In the genomic region with DNA sequence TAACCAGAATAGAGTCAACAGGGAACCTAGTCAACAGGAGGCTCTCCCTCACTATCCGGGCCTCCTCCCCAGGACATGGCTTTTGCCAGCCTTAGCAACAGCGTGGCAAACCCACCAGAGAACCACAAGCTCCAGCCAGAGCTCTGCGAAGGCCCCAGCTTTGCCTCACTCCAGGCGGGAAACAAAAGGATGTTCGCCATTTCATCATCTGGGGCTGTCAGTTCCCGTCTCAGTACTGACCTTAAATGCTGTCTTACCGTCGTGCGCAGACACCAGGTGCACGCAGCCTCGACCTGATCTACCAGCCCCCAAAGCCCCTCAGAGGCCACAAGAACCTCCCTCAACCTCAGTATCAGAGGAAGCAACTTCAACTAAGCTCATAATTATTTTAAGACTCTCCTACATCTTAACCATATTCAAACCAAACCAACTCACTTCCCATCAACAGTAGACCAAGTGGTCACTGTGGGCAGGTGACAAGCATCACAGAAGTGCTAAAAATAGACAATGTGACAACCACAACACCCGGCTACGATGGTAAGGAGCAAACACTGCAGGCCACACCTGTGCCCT, we compare ENCODE assay signal across 8 cellular contexts.
DNase-seq lines count a peak whose midpoint lies in the region; ATAC-seq and TF ChIP-seq lines count a peak whose summit lies in the region.

No MANE protein-coding gene starts in this region.

- H3K4me1 Mint-ChIP-seq in stimulated activated effector memory CD8-positive, alpha-beta T cell treated with anti-CD3 and anti-CD28 coated beads, Interleukin-12 subunit alpha, Interleukin-12 subunit beta, amount 100 ng/mL, for 72 hours: peaks cover 91% of the 10 kb centered on the region
- H3K4me1 Mint-ChIP-seq in endothelial cell (ENCODE audit: unreplicated experiment): no peaks in the 10 kb centered on the region

- TF ChIP-seq CTCF in endothelial cell (IDR thresholded peaks at IDR 0.05; ENCODE audit: unreplicated experiment): no peak

- H3K27ac Mint-ChIP-seq in stimulated activated effector memory CD8-positive, alpha-beta T cell treated with anti-CD3 and anti-CD28 coated beads, Interleukin-12 subunit alpha, Interleukin-12 subunit beta, amount 100 ng/mL, for 72 hours: peak overlapping the region; percentile 99
- H3K27ac Mint-ChIP-seq in endothelial cell (ENCODE audit: unreplicated experiment): no peak overlapping the region

- H3K4me3 Mint-ChIP-seq in stimulated activated effector memory CD8-positive, alpha-beta T cell treated with anti-CD3 and anti-CD28 coated beads, Interleukin-12 subunit alpha, Interleukin-12 subunit beta, amount 100 ng/mL, for 72 hours: peak overlapping the region; percentile 71
- H3K4me3 Mint-ChIP-seq in endothelial cell (ENCODE audit: unreplicated experiment): no peak overlapping the region

- H3K9me3 Mint-ChIP-seq in stimulated activated effector memory CD8-positive, alpha-beta T cell treated with anti-CD3 and anti-CD28 coated beads, Interleukin-12 subunit alpha, Interleukin-12 subunit beta, amount 100 ng/mL, for 72 hours: no peaks in the 10 kb centered on the region
- no peaks in the 10 kb centered on the region for H3K9me3 Mint-ChIP-seq in endothelial cell (ENCODE audit: unreplicated experiment)

- peaks cover 82% of the 10 kb centered on the region for H3K36me3 Mint-ChIP-seq in stimulated activated effector memory CD8-positive, alpha-beta T cell treated with anti-CD3 and anti-CD28 coated beads, Interleukin-12 subunit alpha, Interleukin-12 subunit beta, amount 100 ng/mL, for 72 hours
- no peaks in the 10 kb centered on the region for H3K36me3 Mint-ChIP-seq in endothelial cell (ENCODE audit: low read depth, unreplicated experiment)

- H3K27me3 Mint-ChIP-seq in endothelial cell (ENCODE audit: unreplicated experiment): peaks cover 5% of the 10 kb centered on the region

- ATAC-seq in HG02943 (IDR thresholded peaks at IDR 0.05; ENCODE audit: low read depth, unreplicated experiment): peak; percentile 73
- peak; percentile 61 for ATAC-seq in stimulated activated effector memory CD8-positive, alpha-beta T cell treated with anti-CD3 and anti-CD28 coated beads, Interleukin-12 subunit alpha, Interleukin-12 subunit beta, amount 100 ng/mL, for 72 hours

- DNase-seq in activated CD8-positive, alpha-beta memory T cell treated with anti-CD3 and anti-CD28 coated beads for 24 hours: peak; percentile 84
- DNase-seq in activated CD8-positive, alpha-beta memory T cell treated with anti-CD3 and anti-CD28 coated beads, Interleukin-2, amount 50 U/mL, for 4 hours: no peak
- peak; percentile 55 for DNase-seq in activated CD4-positive, CD25-positive, alpha-beta regulatory T cell treated with anti-CD3 and anti-CD28 coated beads, Interleukin-2, amount 50 U/mL, for 72 hours
- peak; percentile 47 to 81 for DNase-seq in stimulated activated effector memory CD8-positive, alpha-beta T cell treated with anti-CD3 and anti-CD28 coated beads, Interleukin-12 subunit alpha, Interleukin-12 subunit beta, amount 100 ng/mL, for 72 hours (ENCODE audit: low spot score in 2 of 2)
- DNase-seq in endothelial cell (ENCODE audit: low spot score): no peak
- DNase-seq in NCI-H69 (lab: John Stamatoyannopoulos, UW): no peak
- no peak for DNase-seq in NCI-H774 (lab: John Stamatoyannopoulos, UW)

Comparison
In these comparisons a context has a peak if more than half of its experiments do, and no peak if none do; other contexts are left out.
1. DNase-seq: peak in activated CD8-positive, alpha-beta memory T cell treated with anti-CD3 and anti-CD28 coated beads for 24 hours (single experiment), activated CD4-positive, CD25-positive, alpha-beta regulatory T cell treated with anti-CD3 and anti-CD28 coated beads, Interleukin-2, amount 50 U/mL, for 72 hours (single experiment) and stimulated activated effector memory CD8-positive, alpha-beta T cell treated with anti-CD3 and anti-CD28 coated beads, Interleukin-12 subunit alpha, Interleukin-12 subunit beta, amount 100 ng/mL, for 72 hours (2 of 2); none in activated CD8-positive, alpha-beta memory T cell treated with anti-CD3 and anti-CD28 coated beads, Interleukin-2, amount 50 U/mL, for 4 hours (single experiment), endothelial cell (single experiment), NCI-H69 (single experiment) and NCI-H774 (single experiment).